In the genomic region with DNA sequence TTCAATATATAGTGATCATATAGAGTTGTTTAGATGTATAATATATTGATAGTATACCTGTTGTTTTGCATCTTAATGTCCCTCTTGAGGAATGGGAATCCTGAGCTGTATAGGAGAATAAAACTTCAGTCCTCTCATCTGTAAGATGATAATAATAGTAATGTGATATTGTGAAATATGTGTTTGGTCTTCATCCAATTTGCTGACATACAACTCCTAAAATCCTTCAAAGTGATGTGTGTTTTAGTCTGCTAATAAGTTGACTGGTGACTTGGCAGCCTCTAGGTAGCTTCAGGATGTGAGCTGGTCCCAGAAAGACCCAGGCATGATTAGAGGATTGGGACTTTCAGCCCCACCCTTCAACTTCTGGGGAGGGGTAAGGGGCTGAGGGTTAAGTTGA, we compare ENCODE assay signal across 2 cellular contexts.
A peak's percentile ranks its signal among the peaks of the same experiment; 100 is the strongest.
TF ChIP-seq lines count a peak whose summit lies in the region.

No MANE protein-coding gene starts in this region.

TF ChIP-seq in IMR-90, 13 proteins besides CTCF, POLR2A, EP300 and RAD21:
- TF ChIP-seq, protein P1, sequence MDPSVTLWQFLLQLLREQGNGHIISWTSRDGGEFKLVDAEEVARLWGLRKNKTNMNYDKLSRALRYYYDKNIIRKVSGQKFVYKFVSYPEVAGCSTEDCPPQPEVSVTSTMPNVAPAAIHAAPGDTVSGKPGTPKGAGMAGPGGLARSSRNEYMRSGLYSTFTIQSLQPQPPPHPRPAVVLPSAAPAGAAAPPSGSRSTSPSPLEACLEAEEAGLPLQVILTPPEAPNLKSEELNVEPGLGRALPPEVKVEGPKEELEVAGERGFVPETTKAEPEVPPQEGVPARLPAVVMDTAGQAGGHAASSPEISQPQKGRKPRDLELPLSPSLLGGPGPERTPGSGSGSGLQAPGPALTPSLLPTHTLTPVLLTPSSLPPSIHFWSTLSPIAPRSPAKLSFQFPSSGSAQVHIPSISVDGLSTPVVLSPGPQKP (IDR thresholded peaks at IDR 0.05; ENCODE audit: borderline replicate concordance, low read depth, low read length) = no peak
- no peak for TF ChIP-seq RCOR1 (IDR thresholded peaks at IDR 0.05; ENCODE audit: insufficient replicate concordance, low read length)
- peak; percentile 77 for TF ChIP-seq CEBPB (IDR thresholded peaks at IDR 0.05; ENCODE audit: low read depth, low read length)

TF ChIP-seq in SK-N-SH treated with all-trans-retinoic acid at 6 μM for 48 hours, 23 proteins besides CTCF, POLR2A, EP300 and RAD21 (continued from another document):
- TF ChIP-seq ZC3H10 (CRISPR knock-in tag; IDR thresholded peaks at IDR 0.05) (no peak), CSDC2 (CRISPR knock-in tag; IDR thresholded peaks at IDR 0.05) (no peak), GLIS3 (CRISPR knock-in tag; IDR thresholded peaks at IDR 0.05) (no peak), ISL1 (CRISPR knock-in tag; IDR thresholded peaks at IDR 0.05) (no peak), CREB5 (CRISPR knock-in tag; IDR thresholded peaks at IDR 0.05; ENCODE audit: low read depth) (no peak), TCF4 (CRISPR knock-in tag; IDR thresholded peaks at IDR 0.05; ENCODE audit: borderline replicate concordance) (no peak), OSR1 (CRISPR knock-in tag; IDR thresholded peaks at IDR 0.05) (no peak), CSRNP3 (CRISPR knock-in tag; IDR thresholded peaks at IDR 0.05) (no peak), BACH2 (CRISPR knock-in tag; IDR thresholded peaks at IDR 0.05; ENCODE audit: borderline replicate concordance) (no peak), PPARA (CRISPR knock-in tag; IDR thresholded peaks at IDR 0.05; ENCODE audit: borderline replicate concordance) (no peak), SNAI2 (CRISPR knock-in tag; IDR thresholded peaks at IDR 0.05) (no peak), ARNTL (CRISPR knock-in tag; IDR thresholded peaks at IDR 0.05; ENCODE audit: borderline replicate concordance, low read depth) (no peak), ZNF8 (CRISPR knock-in tag; IDR thresholded peaks at IDR 0.05) (no peak), ZNF565 (CRISPR knock-in tag; conservative IDR thresholded peaks at IDR 0.05; ENCODE audit: low read depth) (no peak)
- TF ChIP-seq, protein P2, sequence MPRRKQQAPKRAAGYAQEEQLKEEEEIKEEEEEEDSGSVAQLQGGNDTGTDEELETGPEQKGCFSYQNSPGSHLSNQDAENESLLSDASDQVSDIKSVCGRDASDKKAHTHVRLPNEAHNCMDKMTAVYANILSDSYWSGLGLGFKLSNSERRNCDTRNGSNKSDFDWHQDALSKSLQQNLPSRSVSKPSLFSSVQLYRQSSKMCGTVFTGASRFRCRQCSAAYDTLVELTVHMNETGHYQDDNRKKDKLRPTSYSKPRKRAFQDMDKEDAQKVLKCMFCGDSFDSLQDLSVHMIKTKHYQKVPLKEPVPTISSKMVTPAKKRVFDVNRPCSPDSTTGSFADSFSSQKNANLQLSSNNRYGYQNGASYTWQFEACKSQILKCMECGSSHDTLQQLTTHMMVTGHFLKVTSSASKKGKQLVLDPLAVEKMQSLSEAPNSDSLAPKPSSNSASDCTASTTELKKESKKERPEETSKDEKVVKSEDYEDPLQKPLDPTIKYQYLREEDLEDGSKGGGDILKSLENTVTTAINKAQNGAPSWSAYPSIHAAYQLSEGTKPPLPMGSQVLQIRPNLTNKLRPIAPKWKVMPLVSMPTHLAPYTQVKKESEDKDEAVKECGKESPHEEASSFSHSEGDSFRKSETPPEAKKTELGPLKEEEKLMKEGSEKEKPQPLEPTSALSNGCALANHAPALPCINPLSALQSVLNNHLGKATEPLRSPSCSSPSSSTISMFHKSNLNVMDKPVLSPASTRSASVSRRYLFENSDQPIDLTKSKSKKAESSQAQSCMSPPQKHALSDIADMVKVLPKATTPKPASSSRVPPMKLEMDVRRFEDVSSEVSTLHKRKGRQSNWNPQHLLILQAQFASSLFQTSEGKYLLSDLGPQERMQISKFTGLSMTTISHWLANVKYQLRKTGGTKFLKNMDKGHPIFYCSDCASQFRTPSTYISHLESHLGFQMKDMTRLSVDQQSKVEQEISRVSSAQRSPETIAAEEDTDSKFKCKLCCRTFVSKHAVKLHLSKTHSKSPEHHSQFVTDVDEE (CRISPR knock-in tag; IDR thresholded peaks at IDR 0.05) = no peak
- TF ChIP-seq, protein P3, sequence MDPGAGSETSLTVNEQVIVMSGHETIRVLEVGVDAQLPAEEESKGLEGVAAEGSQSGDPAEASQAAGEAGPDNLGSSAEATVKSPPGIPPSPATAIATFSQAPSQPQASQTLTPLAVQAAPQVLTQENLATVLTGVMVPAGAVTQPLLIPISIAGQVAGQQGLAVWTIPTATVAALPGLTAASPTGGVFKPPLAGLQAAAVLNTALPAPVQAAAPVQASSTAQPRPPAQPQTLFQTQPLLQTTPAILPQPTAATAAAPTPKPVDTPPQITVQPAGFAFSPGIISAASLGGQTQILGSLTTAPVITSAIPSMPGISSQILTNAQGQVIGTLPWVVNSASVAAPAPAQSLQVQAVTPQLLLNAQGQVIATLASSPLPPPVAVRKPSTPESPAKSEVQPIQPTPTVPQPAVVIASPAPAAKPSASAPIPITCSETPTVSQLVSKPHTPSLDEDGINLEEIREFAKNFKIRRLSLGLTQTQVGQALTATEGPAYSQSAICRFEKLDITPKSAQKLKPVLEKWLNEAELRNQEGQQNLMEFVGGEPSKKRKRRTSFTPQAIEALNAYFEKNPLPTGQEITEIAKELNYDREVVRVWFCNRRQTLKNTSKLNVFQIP (CRISPR knock-in tag; IDR thresholded peaks at IDR 0.05; ENCODE audit: borderline replicate concordance, low read depth) = no peak
TF ChIP-seq in SK-N-SH treated with all-trans-retinoic acid at 6 μM for 48 hours: peak in this region for 0.
